ENCODE assay signal across 18 cellular contexts in genomic region chr17:74986206-74986576, GRCh38. TPM values are rescaled to one million over a fixed set of nuclear protein-coding genes. Genes with fewer than 3 reads are reported as not detected.
DNase-seq lines count a peak whose midpoint lies in the region; ATAC-seq and TF ChIP-seq lines count a peak whose summit lies in the region.
"Had no signal": no experiment of that assay in that cellular context is flagged by ENCODE, and none has a peak within 500 bp of the region (broad histone marks: within the 10 kb centered on the region; RNA-seq: fewer than 3 reads in every experiment).

No MANE protein-coding gene starts in this region.

- no peak for TF ChIP-seq CTCF in 22Rv1 (IDR thresholded peaks at IDR 0.05)
- no peak for TF ChIP-seq CTCF in HEK293 (tag by site-specific recombination; IDR thresholded peaks at IDR 0.05)
- no peak for TF ChIP-seq CTCF in OCI-LY3 (IDR thresholded peaks at IDR 0.05; ENCODE audit: low read depth, low read length)
- no peak for TF ChIP-seq CTCF in GM13976 (IDR thresholded peaks at IDR 0.05; ENCODE audit: borderline replicate concordance, control extremely low read depth, extremely low read depth, insufficient read depth, missing control alignments)

- in situ Hi-C loops in GM13976 (cut with MboI; ENCODE audit: low sequenced_read_pairs, unreplicated experiment): no loop called here

- H3K36me3 ChIP-seq in HEK293 (ENCODE audit: control insufficient read depth in 2 of 2, insufficient read depth in 1 of 2, low read length in 2 of 2): peaks cover 0 to 4% of the 10 kb centered on the region in 2 experiments; a peak in 1 of 3 replicates
- H3K36me3 ChIP-seq in OCI-LY3 (replicated peaks; ENCODE audit: low read depth, low read length): no peaks in the 10 kb centered on the region
- H3K36me3 ChIP-seq in iPS-20b (ENCODE audit: insufficient read depth, low read depth, low read length): no peaks in the 10 kb centered on the region
- no peaks in the 10 kb centered on the region for H3K36me3 ChIP-seq in SJCRH30
- H3K36me3 ChIP-seq: BLaER1 treated with 17β-estradiol and CSF1 and Interleukin-3, amounts not matched to agents 10 nM and 100 nM; HAP-1 had no signal

- H3K4me3 ChIP-seq in HEK293 (ENCODE audit: low read depth, low read length) (no peak overlapping the region), OCI-LY3 (ENCODE audit: low read length) (no peak overlapping the region), iPS-20b (ENCODE audit: low read length) (peak overlapping the region; percentile 82), SJCRH30 (no peak overlapping the region)
- H3K4me3 ChIP-seq: HAP-1 had no signal

- H3K27ac ChIP-seq in 22Rv1 (peak overlapping the region; percentile 89), HEK293 (ENCODE audit: extremely low read depth, low read depth, low read length) (no peak overlapping the region), OCI-LY3 (ENCODE audit: low read length) (no peak overlapping the region), iPS-20b (ENCODE audit: low read length) (no peak overlapping the region), SJCRH30 (no peak overlapping the region)

- peak overlapping the region; percentile 79; the same call in 1 of the 2 replicates for H3K4me2 ChIP-seq in OCI-LY3 (ENCODE audit: low read length)

- H3K9ac ChIP-seq in OCI-LY3 (ENCODE audit: low read length) (no peak overlapping the region), iPS-20b (ENCODE audit: low read depth, low read length) (no peak overlapping the region)

- no peak for ATAC-seq in HG02938 (IDR thresholded peaks at IDR 0.05; ENCODE audit: unreplicated experiment)

- H3K9me3 ChIP-seq in HEK293 (ENCODE audit: control insufficient read depth, insufficient read depth, low read depth, low read length) (no peaks in the 10 kb centered on the region), OCI-LY3 (ENCODE audit: insufficient read depth, low read length) (no peaks in the 10 kb centered on the region), iPS-20b (ENCODE audit: insufficient read depth, low read depth, low read length) (no peaks in the 10 kb centered on the region), SJCRH30 (replicated peaks) (no peaks in the 10 kb centered on the region)
- H3K9me3 ChIP-seq: BLaER1 treated with 17β-estradiol and CSF1 and Interleukin-3, amounts not matched to agents 10 nM and 100 nM; HAP-1 had no signal

- H3K79me2 ChIP-seq in OCI-LY3 (ENCODE audit: low read length): no peaks in the 10 kb centered on the region

- POLR2A ChIA-PET in HEK293 (lab: Yijun Ruan, JAX): interaction anchor here (0.6 to 2.0 kb wide), 4 partner anchors 14 to 82 kb away, joined by 3 to 6 read pairs (median 4); partner anchors contain the start of genes HID1 and MRPL58

- CTCF ChIA-PET in HEK293 (lab: Yijun Ruan, JAX): interaction anchor here (3.9 kb wide), 1 partner anchor 26 kb away, joined by 18 read pairs; the partner anchor contains the start of gene MRPL58

- DNase-seq in SJCRH30: no peak
- DNase-seq in stimulated activated CD4-positive, alpha-beta T cell treated with anti-CD3 and anti-CD28 coated beads, Interleukin-2, amount 100 ng/mL, for 24 hours: no peak
- DNase-seq in GM13976 (ENCODE audit: low spot score): no peak
- DNase-seq: ACHN; Calu3; CD4-positive, CD25-positive, alpha-beta regulatory T cell; DMS 273 treated with DMSO at 0.1 percent for 48 hours; GOT3; HFFc6 had no signal

- peaks cover 3% of the 10 kb centered on the region; the same call in 1 of the 2 replicates for H3K4me1 ChIP-seq in HEK293 (ENCODE audit: control insufficient read depth, insufficient read depth, low read length)
- peaks cover 18% of the 10 kb centered on the region for H3K4me1 ChIP-seq in OCI-LY3 (ENCODE audit: low read length)
- peaks cover 10% of the 10 kb centered on the region for H3K4me1 ChIP-seq in iPS-20b (ENCODE audit: insufficient read depth, low read length)
- peaks cover 5% of the 10 kb centered on the region; the same call in 1 of the 2 replicates for H3K4me1 ChIP-seq in SJCRH30

- peaks cover 27% of the 10 kb centered on the region for H3K27me3 ChIP-seq in OCI-LY3 (ENCODE audit: low read depth, low read length)
- H3K27me3 ChIP-seq in iPS-20b (ENCODE audit: insufficient read depth, low read length): no peaks in the 10 kb centered on the region; the same call in 1 of the 2 replicates
- no peaks in the 10 kb centered on the region for H3K27me3 ChIP-seq in SJCRH30

- no peak overlapping the region for H2AFZ ChIP-seq in OCI-LY3 (ENCODE audit: low read depth, low read length)

- H4K20me1 ChIP-seq in OCI-LY3 (ENCODE audit: insufficient read depth, low read length): no peaks in the 10 kb centered on the region

TF ChIP-seq in HEK293, 187 proteins besides CTCF, POLR2A, EP300 and RAD21:
- TF ChIP-seq SETDB1 (IDR thresholded peaks at IDR 0.05; ENCODE audit: insufficient read length, low read length): no peak
- no peak for TF ChIP-seq OSR2 (tag by site-specific recombination; IDR thresholded peaks at IDR 0.05)
- no peak for TF ChIP-seq ZNF394 (tag by site-specific recombination; IDR thresholded peaks at IDR 0.05; ENCODE audit: borderline replicate concordance)
- no peak for TF ChIP-seq SALL2 (tag by site-specific recombination; IDR thresholded peaks at IDR 0.05; ENCODE audit: borderline replicate concordance)
- TF ChIP-seq ZNF121 (tag by site-specific recombination; IDR thresholded peaks at IDR 0.05): peak; percentile 95
- TF ChIP-seq ZNF362 (tag by site-specific recombination; IDR thresholded peaks at IDR 0.05): peak; percentile 67; the same call in 1 of the 2 replicates

RNA-seq across cellular contexts. Expression of gene CDR2L, which starts 1.2 kb away (rescaled TPM):
- total RNA-seq in SJCRH30 (2014; rRNA removed; shearing (Covaris generic)): 10.9 and 11.3 TPM in 2 replicates
- total RNA-seq: CD4-positive, CD25-positive, alpha-beta regulatory T cell had no signal

RNA-seq across cellular contexts. Expression of gene HID1, which starts 13.6 kb away (rescaled TPM):
- total RNA-seq in SJCRH30 (2014; rRNA removed; shearing (Covaris generic)): 0.71 and 1.7 TPM in 2 replicates

RNA-seq across cellular contexts. Expression of gene MRPL58, which starts 26.3 kb away (rescaled TPM):
- 39.6 and 39.8 TPM in 2 replicates for total RNA-seq in SJCRH30 (2014; rRNA removed; shearing (Covaris generic))

RNA-seq across cellular contexts. Expression of gene OTOP3, which starts 50.5 kb away (rescaled TPM):
- total RNA-seq in SJCRH30 (2014; rRNA removed; shearing (Covaris generic)): not detected in 2 replicates
- total RNA-seq: A172; Calu3; CD4-positive, CD25-positive, alpha-beta regulatory T cell; Daoy; HFFc6 had no signal
